12 cellular contexts compared by ENCODE assay signal in genomic region chr12:42180990-42181611, GRCh38. TPM values are rescaled to one million over a fixed set of nuclear protein-coding genes. Genes with fewer than 3 reads are reported as not detected.
DNase-seq lines count a peak whose midpoint lies in the region; ATAC-seq and TF ChIP-seq lines count a peak whose summit lies in the region.
"Had no signal": no experiment of that assay in that cellular context is flagged by ENCODE, and none has a peak within 500 bp of the region (broad histone marks: within the 10 kb centered on the region; RNA-seq: fewer than 3 reads in every experiment).

No MANE protein-coding gene starts in this region.

- peak in 5 of 8 donors; percentile 22 to 79 (median 65) for ATAC-seq in heart right ventricle
- peak; percentile 54 to 84 for ATAC-seq in gastrocnemius medialis
- ATAC-seq in HG02852 (IDR thresholded peaks at IDR 0.05; ENCODE audit: unreplicated experiment): no peak

- TF ChIP-seq CTCF in heart right ventricle (IDR thresholded peaks at IDR 0.05) (no peak), gastrocnemius medialis (IDR thresholded peaks at IDR 0.05 in 4 of 5, conservative IDR thresholded peaks at IDR 0.05 in 1 of 5) (no peak)

- in situ Hi-C loops in gastrocnemius medialis (cut with MboI; ENCODE audit: low sequenced_read_pairs in 4 of 4): no loop called here

- DNase-seq in HuH-7 (ENCODE audit: low spot score): peak; percentile 56
- peak; percentile 61 for DNase-seq in SIG-M5 (lab: John Stamatoyannopoulos, UW)
- no peak for DNase-seq in heart right ventricle
- DNase-seq in gastrocnemius medialis: no peak
- no peak for DNase-seq in activated T-cell treated with anti-CD3 and anti-CD28 coated beads for 4 hours
- no peak for DNase-seq in DMS79 (lab: John Stamatoyannopoulos, UW)
- DNase-seq: activated CD4-positive, CD25-positive, alpha-beta regulatory T cell; activated effector memory CD4-positive, alpha-beta T cell treated with Interleukin-2 at 50 U/mL for 16 hours; DMS79 treated with DMSO at 0.1 percent for 48 hours; NCI-H1092 treated with DMSO at 0.1 percent for 48 hours had no signal

- H3K27ac ChIP-seq in heart right ventricle: no peak overlapping the region
- H3K27ac ChIP-seq in gastrocnemius medialis: peak overlapping the region in 3 of 4 donors; percentile 1 to 39 (median 11)
- H3K27ac ChIP-seq: vagina had no signal

- H3K36me3 ChIP-seq in heart right ventricle (peaks cover 0 to 30% (median 0%) of the 10 kb centered on the region in 9 donors), gastrocnemius medialis (no peaks in the 10 kb centered on the region)
- H3K36me3 ChIP-seq: vagina had no signal

- WGBS in heart right ventricle, 2 donors: 74 to 83% methylated on average over 2 of the region's 2 CpGs

- intact Hi-C loops in heart right ventricle (cut with DNase I) (no loop called here), gastrocnemius medialis (cut with DNase I; ENCODE audit: low total_unique reads) (loop anchor here (5.0 kb wide), 1 partner anchor 34 kb away; no protein-coding TSS in a partner anchor)

- H3K27me3 ChIP-seq in heart right ventricle (no peaks in the 10 kb centered on the region), gastrocnemius medialis (no peaks in the 10 kb centered on the region)
- H3K27me3 ChIP-seq: vagina had no signal

- H3K4me3 ChIP-seq in heart right ventricle: no peak overlapping the region
- H3K4me3 ChIP-seq in gastrocnemius medialis: no peak overlapping the region
- H3K4me3 ChIP-seq: vagina had no signal

- peaks cover 0 to 26% (median 21%) of the 10 kb centered on the region in 9 donors for H3K4me1 ChIP-seq in heart right ventricle
- H3K4me1 ChIP-seq in gastrocnemius medialis: peaks cover 29 to 31% of the 10 kb centered on the region in 2 donors
- H3K4me1 ChIP-seq: vagina had no signal

- TF ChIP-seq POLR2A in gastrocnemius medialis (IDR thresholded peaks at IDR 0.05): no peak

- H3K9me3 ChIP-seq in heart right ventricle (peaks cover 0 to 2% (median 0%) of the 10 kb centered on the region in 11 donors), gastrocnemius medialis (no peaks in the 10 kb centered on the region)
- H3K9me3 ChIP-seq: vagina had no signal

RNA-seq across cellular contexts. Expression of gene GXYLT1, which starts 36.4 kb away (rescaled TPM):
- total RNA-seq in heart right ventricle (1 to 10 TPM; 4.2 to 7.8 (median 5.7) TPM), gastrocnemius medialis (1 to 10 TPM; 4.4 to 5.5 (median 5.0) TPM)
- 1 to 10 TPM; 1.7 to 2.2 TPM for polyA plus RNA-seq in heart right ventricle

RNA-seq across cellular contexts. Expression of gene YAF2, which starts 56.9 kb away (rescaled TPM):
- total RNA-seq in heart right ventricle (100 to 1,000 TPM in 1 of 10 donors, 10 to 100 TPM in 9; 61.9 to 129 (median 90.5) TPM), gastrocnemius medialis (10 to 100 TPM; 38.5 to 66.9 (median 54.5) TPM)
- polyA plus RNA-seq in heart right ventricle: 10 to 100 TPM; 26.9 to 41.7 TPM

Comparison
In these comparisons a context has a peak if more than half of its experiments do, and no peak if none do; other contexts are left out.
1. DNase-seq: peak in HuH-7 (single experiment) and SIG-M5 (single experiment); none in heart right ventricle (0 of 2), gastrocnemius medialis (0 of 2), activated T-cell treated with anti-CD3 and anti-CD28 coated beads for 4 hours (single experiment) and DMS79 (single experiment).
2. H3K27ac ChIP-seq: peak in gastrocnemius medialis (3 of 4); none in heart right ventricle (0 of 10).